Comparison of ENCODE assay signal across 22 cellular contexts in genomic region chr1:60274422-60275419, GRCh38.
A peak's percentile ranks its signal among the peaks of the same experiment; 100 is the strongest.
DNase-seq lines count a peak whose midpoint lies in the region; ATAC-seq, FAIRE-seq and TF ChIP-seq lines count a peak whose summit lies in the region.
"Had no signal": no experiment of that assay in that cellular context is flagged by ENCODE, and none has a peak within 500 bp of the region (broad histone marks: within the 10 kb centered on the region; RNA-seq: fewer than 3 reads in every experiment).

No MANE protein-coding gene starts in this region.

- H3K27ac ChIP-seq in pancreas (no peak overlapping the region), breast epithelium (no peak overlapping the region)
- H3K27ac ChIP-seq: A549, BLaER1, GM23248 had no signal

- intact Hi-C loops in pancreas (cut with DNase I), result no loop called here
- intact Hi-C loops in breast epithelium (cut with DNase I; ENCODE audit: low total_unique reads), result no loop called here

- H3K4me3 ChIP-seq in choroid plexus epithelial cell (ENCODE audit: low read depth, low read length) (no peak overlapping the region), pancreas (no peak overlapping the region), breast epithelium (no peak overlapping the region)
- H3K4me3 ChIP-seq: A549, BLaER1, GM23248, HAP-1 had no signal

- no peak for FAIRE-seq in pancreas (lab: Jason Lieb, UNC)
- FAIRE-seq: A549, GM19239 had no signal

- no peaks in the 10 kb centered on the region for H3K36me3 ChIP-seq in pancreas
- no peaks in the 10 kb centered on the region for H3K36me3 ChIP-seq in breast epithelium
- H3K36me3 ChIP-seq: BLaER1, HAP-1 had no signal

- ATAC-seq in left lobe of liver (peak; percentile 94), pancreas (peak; percentile 81 to 97 (median 90))
- ATAC-seq: A549 had no signal

- DNase-seq in NCI-H2029 (lab: John Stamatoyannopoulos, UW), result peak; percentile 59
- peak; percentile 88 for DNase-seq in choroid plexus epithelial cell (ENCODE audit: low read depth)
- peak; percentile 45 for DNase-seq in left lobe of liver (ENCODE audit: low spot score)
- peak in 1 of 6 donors; percentile 13 for DNase-seq in pancreas
- no peak for DNase-seq in MV-4-11 (lab: John Stamatoyannopoulos, UW)
- DNase-seq in DMS 273 (lab: John Stamatoyannopoulos, UW; ENCODE audit: unreplicated experiment), result no peak
- no peak for DNase-seq in activated effector memory CD4-positive, alpha-beta T cell treated with Interleukin-2 at 50 U/mL for 16 hours
- no peak for DNase-seq in breast epithelium (ENCODE audit: low spot score in 2 of 2)
- DNase-seq: CD4-positive, alpha-beta memory T cell; GF-D8; GM23248; Kasumi-1; NCI-H1105 treated with DMSO at 0.1 percent for 48 hours; NCI-H1694 treated with DMSO at 0.1 percent for 48 hours; NCI-H2227 treated with DMSO at 0.1 percent for 48 hours; NCI-H510A treated with DMSO at 0.1 percent for 48 hours; NCI-H82; SIG-M5 had no signal

- H3K27me3 ChIP-seq in pancreas (no peaks in the 10 kb centered on the region), breast epithelium (no peaks in the 10 kb centered on the region)
- H3K27me3 ChIP-seq: BLaER1 had no signal

- no peaks in the 10 kb centered on the region for H3K9me3 ChIP-seq in pancreas
- H3K9me3 ChIP-seq in breast epithelium, result no peaks in the 10 kb centered on the region
- H3K9me3 ChIP-seq: A549, BLaER1, HAP-1 had no signal

- TF ChIP-seq POLR2A in breast epithelium (IDR thresholded peaks at IDR 0.05), result no peak

- TF ChIP-seq CTCF in choroid plexus epithelial cell (conservative IDR thresholded peaks at IDR 0.05; ENCODE audit: low read depth, low read length) (no peak), pancreas (IDR thresholded peaks at IDR 0.05) (no peak), breast epithelium (IDR thresholded peaks at IDR 0.05) (no peak)

- H3K4me1 ChIP-seq in pancreas, result peaks cover 5 to 32% (median 19%) of the 10 kb centered on the region in 3 donors
- H3K4me1 ChIP-seq in breast epithelium, result no peaks in the 10 kb centered on the region
- H3K4me1 ChIP-seq: A549, BLaER1, HAP-1 had no signal

- WGBS in pancreas, 2 donors, result 29 to 39% methylated on average over 8 of the region's 8 CpGs

Comparison
In these comparisons a context has a peak if more than half of its experiments do, and no peak if none do; other contexts are left out.
1. DNase-seq: peak in NCI-H2029 (single experiment), choroid plexus epithelial cell (single experiment) and left lobe of liver (single experiment); none in MV-4-11 (single experiment), DMS 273 (single experiment), activated effector memory CD4-positive, alpha-beta T cell treated with Interleukin-2 at 50 U/mL for 16 hours (single experiment) and breast epithelium (0 of 2).